Comparison of ENCODE assay signal across 15 cellular contexts in genomic region chr3:39754549-39754948, GRCh38.
DNase-seq lines count a peak whose midpoint lies in the region; ATAC-seq and TF ChIP-seq lines count a peak whose summit lies in the region.
"Had no signal": no experiment of that assay in that cellular context is flagged by ENCODE, and none has a peak within 500 bp of the region (broad histone marks: within the 10 kb centered on the region; RNA-seq: fewer than 3 reads in every experiment).

No MANE protein-coding gene starts in this region.

- peak; percentile 67 for ATAC-seq in GM19351 (IDR thresholded peaks at IDR 0.05; ENCODE audit: unreplicated experiment)
- peak; percentile 68 for ATAC-seq in HG02610 (IDR thresholded peaks at IDR 0.05; ENCODE audit: unreplicated experiment)
- ATAC-seq in HG03196 (IDR thresholded peaks at IDR 0.05; ENCODE audit: unreplicated experiment), result peak; percentile 46
- ATAC-seq: A549 had no signal

- CTCF ChIA-PET in GM10248 (lab: Yijun Ruan, JAX), result no interaction called here

- TF ChIP-seq CTCF in GM10248 (IDR thresholded peaks at IDR 0.05; ENCODE audit: control extremely low read depth, extremely low read depth, low read depth, missing control alignments), result no peak

- DNase-seq in GM10248 (ENCODE audit: extremely low spot score) (peak; percentile 20), GDM1 (lab: John Stamatoyannopoulos, UW) (no peak), germinal center (ENCODE audit: low spot score) (no peak), DMS114 treated with DMSO at 0.1 percent for 48 hours (lab: John Stamatoyannopoulos, UW; ENCODE audit: unreplicated experiment) (no peak), AML-193 (lab: John Stamatoyannopoulos, UW) (no peak)
- DNase-seq: H7, IMR-90, kidney glomerular epithelial cell, NCI-H146, NCI-H526 treated with DMSO at 0.1 percent for 48 hours, T-helper 9 cell had no signal

- POLR2A ChIA-PET in GM10248 (lab: Yijun Ruan, JAX), result no interaction called here
